Comparison of ENCODE assay signal across 10 cellular contexts in the genomic region with DNA sequence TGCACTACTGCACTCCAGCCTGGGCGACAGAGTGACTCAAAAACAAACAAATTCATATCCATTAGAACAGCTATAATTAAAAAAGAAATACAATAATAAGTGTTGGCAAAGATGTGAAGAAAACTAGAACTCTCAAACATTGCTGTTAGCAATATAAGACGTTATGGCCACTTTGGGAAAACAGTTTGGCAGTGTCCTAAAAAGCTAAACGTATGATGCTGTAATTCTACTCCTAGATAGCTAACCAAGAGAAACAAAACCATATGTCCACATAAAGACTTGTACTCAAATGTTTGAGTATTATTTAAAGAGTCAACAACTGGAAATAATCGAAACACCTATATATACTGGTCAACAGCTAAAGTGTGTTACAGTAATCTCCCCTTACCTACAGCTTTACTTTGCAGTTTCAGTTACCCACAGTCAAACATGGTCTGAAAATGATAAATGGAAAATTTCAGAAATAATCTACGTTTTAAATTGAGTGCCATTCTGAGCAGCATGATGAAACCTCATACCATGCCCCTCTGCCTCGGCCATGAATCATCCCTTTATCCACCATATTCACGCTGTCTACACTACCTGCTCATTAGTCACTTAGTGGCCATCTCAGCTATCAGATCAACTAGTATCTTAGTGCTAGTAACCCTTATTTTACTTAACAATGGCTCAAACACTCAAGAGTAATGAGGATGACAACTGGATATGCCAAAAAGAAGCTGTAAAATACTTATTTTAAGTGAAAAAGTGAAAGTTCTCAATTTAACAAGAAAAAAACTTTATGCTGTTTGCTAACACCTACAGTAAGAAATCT. TPM values are rescaled to one million over a fixed set of nuclear protein-coding genes. Genes with fewer than 3 reads are reported as not detected.
DNase-seq lines count a peak whose midpoint lies in the region; ATAC-seq and TF ChIP-seq lines count a peak whose summit lies in the region.
"Had no signal": no experiment of that assay in that cellular context is flagged by ENCODE, and none has a peak within 500 bp of the region (broad histone marks: within the 10 kb centered on the region; RNA-seq: fewer than 3 reads in every experiment).

No MANE protein-coding gene starts in this region.

- DNase-seq in activated CD4-positive, alpha-beta T cell treated with anti-CD3 and anti-CD28 coated beads for 48 hours: peak; percentile 38
- no peak for DNase-seq in activated CD4-positive, alpha-beta T cell treated with anti-CD3 and anti-CD28 coated beads, Interleukin-2, amount 10 ng/mL, durations not matched to agents 7 days and 5 days
- DNase-seq in NCI-H2227 (lab: John Stamatoyannopoulos, UW; ENCODE audit: unreplicated experiment) (peak; percentile 13), cardiac fibroblast (ENCODE audit: low read depth in 2 of 2) (peak; percentile 48 to 76), skeletal muscle cell (ENCODE audit: low read depth) (no peak), RPMI8226 (no peak), NCI-H2196 (lab: John Stamatoyannopoulos, UW; ENCODE audit: unreplicated experiment) (no peak)
- DNase-seq: activated CD4-positive, alpha-beta T cell treated with anti-CD3 and anti-CD28 coated beads, Interleukin-2, amount 10 ng/mL, durations not matched to agents 24 days and 14 days; NCI-H1694 had no signal

- no peak for TF ChIP-seq CTCF in cardiac fibroblast (IDR thresholded peaks at IDR 0.05; ENCODE audit: low read depth, low read length)

- peaks cover 14% of the 10 kb centered on the region for H3K27me3 Mint-ChIP-seq in activated CD4-positive, alpha-beta T cell treated with anti-CD3 and anti-CD28 coated beads, Interleukin-2, amount 10 ng/mL, durations not matched to agents 7 days and 5 days

- H3K4me3 Mint-ChIP-seq in activated CD4-positive, alpha-beta T cell treated with anti-CD3 and anti-CD28 coated beads, Interleukin-2, amount 10 ng/mL, durations not matched to agents 7 days and 5 days: no peak overlapping the region
- H3K4me3 Mint-ChIP-seq: activated CD4-positive, alpha-beta T cell treated with anti-CD3 and anti-CD28 coated beads, Interleukin-2, amount 10 ng/mL, durations not matched to agents 24 days and 14 days had no signal

- no peaks in the 10 kb centered on the region for H3K36me3 Mint-ChIP-seq in activated CD4-positive, alpha-beta T cell treated with anti-CD3 and anti-CD28 coated beads, Interleukin-2, amount 10 ng/mL, durations not matched to agents 7 days and 5 days (ENCODE audit: low read depth)

- POLR2A ChIA-PET in activated CD4-positive, alpha-beta T cell treated with anti-CD3 and anti-CD28 coated beads, Interleukin-2, amount 10 ng/mL, durations not matched to agents 7 days and 5 days (lab: Charles Lee): no interaction called here

- H3K27ac Mint-ChIP-seq in activated CD4-positive, alpha-beta T cell treated with anti-CD3 and anti-CD28 coated beads, Interleukin-2, amount 10 ng/mL, durations not matched to agents 7 days and 5 days: no peak overlapping the region
- H3K27ac Mint-ChIP-seq: activated CD4-positive, alpha-beta T cell treated with anti-CD3 and anti-CD28 coated beads, Interleukin-2, amount 10 ng/mL, durations not matched to agents 24 days and 14 days had no signal

- no peak for ATAC-seq in HG03097 (IDR thresholded peaks at IDR 0.05; ENCODE audit: low FRiP score, unreplicated experiment)

- CTCF ChIA-PET in activated CD4-positive, alpha-beta T cell treated with anti-CD3 and anti-CD28 coated beads, Interleukin-2, amount 10 ng/mL, durations not matched to agents 7 days and 5 days (lab: Charles Lee): interaction anchor here (0.8 to 1.2 kb wide), 3 partner anchors 94 to 128 kb away, joined by 3 to 4 read pairs (median 4); no protein-coding TSS in a partner anchor

- H3K4me1 Mint-ChIP-seq in activated CD4-positive, alpha-beta T cell treated with anti-CD3 and anti-CD28 coated beads, Interleukin-2, amount 10 ng/mL, durations not matched to agents 7 days and 5 days: peaks cover 20% of the 10 kb centered on the region

- H3K4me3 ChIP-seq in cardiac fibroblast (replicated peaks in 1 of 2; ENCODE audit: low read depth in 2 of 2, low read length in 2 of 2) (no peak overlapping the region), skeletal muscle cell (ENCODE audit: low read depth, low read length) (peak overlapping the region; percentile 3)

- no peaks in the 10 kb centered on the region for H3K9me3 Mint-ChIP-seq in activated CD4-positive, alpha-beta T cell treated with anti-CD3 and anti-CD28 coated beads, Interleukin-2, amount 10 ng/mL, durations not matched to agents 7 days and 5 days
- H3K9me3 Mint-ChIP-seq: activated CD4-positive, alpha-beta T cell treated with anti-CD3 and anti-CD28 coated beads, Interleukin-2, amount 10 ng/mL, durations not matched to agents 24 days and 14 days had no signal

RNA-seq across cellular contexts. Expression of a gene that starts 4.9 kb away (rescaled TPM):
- 10 to 100 TPM; 44.5 to 50.6 TPM for total RNA-seq in activated CD4-positive, alpha-beta T cell treated with anti-CD3 and anti-CD28 coated beads, Interleukin-2, amount 10 ng/mL, durations not matched to agents 7 days and 5 days

Comparison
In these comparisons a context has a peak if more than half of its experiments do, and no peak if none do; other contexts are left out.
1. DNase-seq: peak in activated CD4-positive, alpha-beta T cell treated with anti-CD3 and anti-CD28 coated beads for 48 hours (single experiment), NCI-H2227 (single experiment) and cardiac fibroblast (2 of 2); none in activated CD4-positive, alpha-beta T cell treated with anti-CD3 and anti-CD28 coated beads, Interleukin-2, amount 10 ng/mL, durations not matched to agents 7 days and 5 days (single experiment), skeletal muscle cell (single experiment), RPMI8226 (single experiment) and NCI-H2196 (single experiment).